1 cellular context compared by ENCODE assay signal in genomic region chr6:148648754-148649453, GRCh38.
TF ChIP-seq lines count a peak whose summit lies in the region.

No MANE protein-coding gene starts in this region.

TF ChIP-seq in SK-N-SH, 30 proteins besides CTCF, POLR2A, EP300 and RAD21 (continued from another document):
- TF ChIP-seq PBX3 (IDR thresholded peaks at IDR 0.05): no peak
- TF ChIP-seq MXI1 (IDR thresholded peaks at IDR 0.05; ENCODE audit: low read depth, low read length): no peak
- no peak for TF ChIP-seq IRF3 (IDR thresholded peaks at IDR 0.05; ENCODE audit: low read depth, low read length)
- TF ChIP-seq ELF1 (IDR thresholded peaks at IDR 0.05): no peak
- TF ChIP-seq RCOR1 (IDR thresholded peaks at IDR 0.05; ENCODE audit: low read length): no peak
- no peak for TF ChIP-seq USF2 (IDR thresholded peaks at IDR 0.05; ENCODE audit: borderline replicate concordance, low read depth, low read length)
- no peak for TF ChIP-seq RXRA (IDR thresholded peaks at IDR 0.05; ENCODE audit: borderline replicate concordance, low read depth)
- no peak for TF ChIP-seq ZBTB33 (IDR thresholded peaks at IDR 0.05; ENCODE audit: borderline replicate concordance, low read depth)
